ENCODE assay signal across 20 cellular contexts in the genomic region with DNA sequence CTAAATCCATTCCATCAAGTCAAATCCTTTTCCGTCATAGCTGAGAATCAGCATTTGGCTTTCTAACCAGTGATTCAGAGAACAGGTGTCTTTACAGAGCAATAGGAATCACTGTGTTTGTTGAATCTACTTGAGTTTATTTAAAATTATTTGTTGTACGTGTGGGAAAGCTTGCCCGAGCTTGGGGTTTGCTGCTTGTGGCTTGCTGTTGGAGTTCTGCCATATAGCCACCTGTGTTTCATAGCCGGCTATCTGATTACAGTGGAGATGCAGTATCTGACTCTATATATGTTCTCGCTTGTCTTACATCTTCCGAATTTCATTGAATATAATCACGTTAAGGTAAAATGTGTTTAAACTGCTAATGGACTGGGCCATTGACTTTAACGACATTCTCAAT.
"Had no signal": no experiment of that assay in that cellular context is flagged by ENCODE, and none has a peak within 500 bp of the region (broad histone marks: within the 10 kb centered on the region; RNA-seq: fewer than 3 reads in every experiment).

No MANE protein-coding gene starts in this region.

- H3K4me1 ChIP-seq: esophagus muscularis mucosa, foreskin keratinocyte, heart left ventricle, right lobe of liver, vagina had no signal

- H3K36me3 ChIP-seq: esophagus muscularis mucosa, heart left ventricle, neutrophil, right lobe of liver, thoracic aorta, vagina had no signal

- DNase-seq: activated CD4-positive, alpha-beta T cell treated with anti-CD3 and anti-CD28 coated beads for 4 hours; activated CD4-positive, alpha-beta T cell treated with anti-CD3 and anti-CD28 coated beads, Interleukin-2, amount 50 U/mL, for 4 hours; activated effector memory CD4-positive, alpha-beta T cell treated with Interleukin-2 at 50 U/mL for 16 hours; activated naive CD4-positive, alpha-beta T cell treated with Interleukin-2 at 50 U/mL for 16 hours; anterior cingulate cortex; foreskin keratinocyte; heart left ventricle; hypothalamus; immature natural killer cell; kidney; left colon; naive B cell; nephron progenitor cell; right lobe of liver; stimulated activated CD4-positive, alpha-beta T cell treated with anti-CD3 and anti-CD28 coated beads, Interleukin-4, amount 100 ng/mL, for 1 hour had no signal

- H3K27ac ChIP-seq: esophagus muscularis mucosa, foreskin keratinocyte, heart left ventricle, neutrophil, right lobe of liver, thoracic aorta, vagina had no signal

- H3K9me3 ChIP-seq: neutrophil, right lobe of liver, thoracic aorta, vagina had no signal

- FAIRE-seq: bronchial epithelial cell, kidney had no signal

- H3K4me3 ChIP-seq: esophagus muscularis mucosa, heart left ventricle, right lobe of liver, thoracic aorta, vagina had no signal
